Comparison of ENCODE assay signal across 8 cellular contexts in genomic region chr4:51842167-51842553, GRCh38. TPM values are rescaled to one million over a fixed set of nuclear protein-coding genes. Genes with fewer than 3 reads are reported as not detected.
DNase-seq lines count a peak whose midpoint lies in the region; ATAC-seq and TF ChIP-seq lines count a peak whose summit lies in the region.

No MANE protein-coding gene starts in this region.

- no peaks in the 10 kb centered on the region for H3K9me3 ChIP-seq in CD4-positive, alpha-beta T cell (ENCODE audit: control insufficient read depth, low read length)
- no peaks in the 10 kb centered on the region for H3K9me3 ChIP-seq in KOPT-K1 (ENCODE audit: insufficient read depth, low read length, poor library complexity, severe bottlenecking)
- H3K9me3 ChIP-seq in suprapubic skin: no peaks in the 10 kb centered on the region

- H3K27ac Mint-ChIP-seq in CD4-positive, alpha-beta T cell: peak overlapping the region; percentile 90

- H3K4me1 Mint-ChIP-seq in CD4-positive, alpha-beta T cell (ENCODE audit: low read depth): peaks cover 34% of the 10 kb centered on the region

- H3K36me3 Mint-ChIP-seq in CD4-positive, alpha-beta T cell (ENCODE audit: low read depth): peaks cover 10% of the 10 kb centered on the region

- no peaks in the 10 kb centered on the region for H3K27me3 ChIP-seq in CD4-positive, alpha-beta T cell (ENCODE audit: control insufficient read depth, insufficient read depth, low read length)
- H3K27me3 ChIP-seq in brain microvascular endothelial cell (replicated peaks): no peaks in the 10 kb centered on the region
- no peaks in the 10 kb centered on the region for H3K27me3 ChIP-seq in layer of hippocampus (ENCODE audit: control insufficient read depth, insufficient read depth, low read length)
- H3K27me3 ChIP-seq in suprapubic skin: no peaks in the 10 kb centered on the region

- peak overlapping the region; percentile 100 for H3K4me3 Mint-ChIP-seq in CD4-positive, alpha-beta T cell

- H3K27me3 Mint-ChIP-seq in CD4-positive, alpha-beta T cell: no peaks in the 10 kb centered on the region

- CTCF ChIA-PET in CD4-positive, alpha-beta T cell (lab: Charles Lee): interaction anchor here (0.8 to 1.6 kb wide), 3 partner anchors 9 to 54 kb away, joined by 3 to 4 read pairs (median 3); no protein-coding TSS in a partner anchor

- TF ChIP-seq POLR2A in suprapubic skin (IDR thresholded peaks at IDR 0.05): no peak

- WGBS in suprapubic skin: 4% methylated on average over 20 of the region's 20 CpGs

- peak overlapping the region; percentile 69 for H3K4me3 ChIP-seq in brain microvascular endothelial cell (ENCODE audit: low read depth, low read length)
- H3K4me3 ChIP-seq in suprapubic skin: peak overlapping the region; percentile 83

- H3K36me3 ChIP-seq in KOPT-K1 (ENCODE audit: insufficient read depth, low read length) (no peaks in the 10 kb centered on the region), brain microvascular endothelial cell (replicated peaks) (no peaks in the 10 kb centered on the region), suprapubic skin (no peaks in the 10 kb centered on the region)

- H3K4me1 ChIP-seq in suprapubic skin: peaks cover 9% of the 10 kb centered on the region

- TF ChIP-seq CTCF in CD4-positive, alpha-beta T cell (IDR thresholded peaks at IDR 0.05): no peak
- TF ChIP-seq CTCF in brain microvascular endothelial cell (IDR thresholded peaks at IDR 0.05; ENCODE audit: low read depth, low read length, missing control alignments) (no peak), suprapubic skin (IDR thresholded peaks at IDR 0.05) (no peak)

- intact Hi-C loops in CD4-positive, alpha-beta T cell (cut with DNase I, micrococcal nuclease): loop anchor here (5.0 to 10.0 kb wide), 4 partner anchors 195 to 1525 kb away; partner anchors contain the start of genes SCFD2 (in 2 of the 2), RASL11B (in 1 of the 2) and SGCB (in 1 of the 2)

- in situ Hi-C loops in brain microvascular endothelial cell (cut with HindIII; ENCODE audit: low pct_ligation_motif_present, low sequenced_read_pairs): no loop called here

- no peak overlapping the region for H3K27ac ChIP-seq in CD4-positive, alpha-beta T cell (ENCODE audit: low read depth, low read length)
- peak overlapping the region; percentile 16 for H3K27ac ChIP-seq in KOPT-K1 (ENCODE audit: low read depth, low read length, poor library complexity, severe bottlenecking)
- H3K27ac ChIP-seq in brain microvascular endothelial cell: peak overlapping the region; percentile 41
- peak overlapping the region; percentile 71 for H3K27ac ChIP-seq in layer of hippocampus (ENCODE audit: low read depth, low read length)
- H3K27ac ChIP-seq in suprapubic skin: peak overlapping the region; percentile 90

- TF ChIP-seq EP300 in suprapubic skin (IDR thresholded peaks at IDR 0.05): no peak

- POLR2A ChIA-PET in CD4-positive, alpha-beta T cell (lab: Charles Lee): interaction anchor here (0.9 to 2.4 kb wide), 11 partner anchors 9 to 880 kb away, joined by 3 to 20 read pairs (median 5); partner anchors contain the start of gene SGCB

- ATAC-seq in CD4-positive, alpha-beta T cell (ENCODE audit: poor library complexity): no peak
- ATAC-seq in GM21367 (IDR thresholded peaks at IDR 0.05; ENCODE audit: unreplicated experiment): no peak
- no peak for ATAC-seq in HG02981 (IDR thresholded peaks at IDR 0.05; ENCODE audit: unreplicated experiment)

- DNase-seq in CD4-positive, alpha-beta T cell: no peak
- DNase-seq in brain microvascular endothelial cell: no peak
- no peak for DNase-seq in suprapubic skin (ENCODE audit: low spot score in 2 of 2)
- DNase-seq in epidermal melanocyte (ENCODE audit: insufficient read length, low spot score): no peak

- no peaks in the 10 kb centered on the region for H3K9me3 Mint-ChIP-seq in CD4-positive, alpha-beta T cell

RNA-seq across cellular contexts. Expression of gene DCUN1D4, which starts 0.8 kb away (rescaled TPM):
- 10 to 100 TPM; 36.2 to 39.9 TPM for total RNA-seq in CD4-positive, alpha-beta T cell
- total RNA-seq in suprapubic skin: 10 to 100 TPM; 15.4 to 35.6 (median 20.8) TPM
